8 cellular contexts compared by ENCODE assay signal in genomic region chr5:78899922-78900362, GRCh38.
DNase-seq lines count a peak whose midpoint lies in the region; ATAC-seq and TF ChIP-seq lines count a peak whose summit lies in the region.

No MANE protein-coding gene starts in this region.

- POLR2A ChIA-PET in HEK293 (lab: Yijun Ruan, JAX) (interaction anchor here (0.6 to 0.8 kb wide), 2 partner anchors 28 to 708 kb away, joined by 4 to 5 read pairs; no protein-coding TSS in a partner anchor), RWPE1 (lab: Yijun Ruan, JAX; ENCODE audit: low non-redundant PET) (no interaction called here)

- CTCF ChIA-PET in HEK293 (lab: Yijun Ruan, JAX) (interaction anchor here (0.6 to 7.7 kb wide), 63 partner anchors 8 to 785 kb away, joined by 3 to 151 read pairs (median 4); no protein-coding TSS in a partner anchor), RWPE1 (lab: Yijun Ruan, JAX) (interaction anchor here (0.7 to 1.5 kb wide), 5 partner anchors 8 to 66 kb away, joined by 3 to 5 read pairs (median 3); no protein-coding TSS in a partner anchor)

- no peaks in the 10 kb centered on the region for H3K79me2 ChIP-seq in fibroblast of lung (ENCODE audit: control insufficient read depth, insufficient read depth, low read length)

- no peak overlapping the region for H3K9ac ChIP-seq in fibroblast of lung (ENCODE audit: insufficient read depth, low read length)

- H3K9me3 ChIP-seq in HEK293 (ENCODE audit: control insufficient read depth, insufficient read depth, low read depth, low read length) (no peaks in the 10 kb centered on the region), fibroblast of lung (ENCODE audit: control insufficient read depth, insufficient read depth, low read depth, low read length) (no peaks in the 10 kb centered on the region)

- TF ChIP-seq CTCF in HEK293 (tag by site-specific recombination; IDR thresholded peaks at IDR 0.05) = 0 out of 2 replicates have a peak, but pooled peaks have one; percentile 10
- peak; percentile 67 for TF ChIP-seq CTCF in RWPE1 (conservative IDR thresholded peaks at IDR 0.05; ENCODE audit: low read depth)
- TF ChIP-seq CTCF in fibroblast of lung (conservative IDR thresholded peaks at IDR 0.05 in 1 of 2, IDR thresholded peaks at IDR 0.05 in 1 of 2; ENCODE audit: low read depth in 1 of 2, low read length in 2 of 2) = peak; percentile 62 to 86

- DNase-seq in DMS 273 treated with DMSO at 0.1 percent for 48 hours (lab: John Stamatoyannopoulos, UW) (peak; percentile 12), RWPE1 (ENCODE audit: low spot score) (peak; percentile 18), fibroblast of lung (ENCODE audit: low read depth in 2 of 2) (peak; percentile 55 to 70), NCI-H2107 (lab: John Stamatoyannopoulos, UW) (no peak), NCI-H2171 (lab: John Stamatoyannopoulos, UW) (no peak)
- DNase-seq in stimulated activated CD8-positive, alpha-beta memory T cell treated with anti-CD3 and anti-CD28 coated beads, Interleukin-4, amount 100 ng/mL, for 48 hours = peak; percentile 45

- no peak overlapping the region for H2AFZ ChIP-seq in fibroblast of lung (ENCODE audit: low read length)

- H3K4me1 ChIP-seq in HEK293 (ENCODE audit: control insufficient read depth, insufficient read depth, low read length) (no peaks in the 10 kb centered on the region), fibroblast of lung (ENCODE audit: control insufficient read depth, extremely low read depth, insufficient read depth, low read length) (peaks cover 6% of the 10 kb centered on the region)

- H3K36me3 ChIP-seq in HEK293 (ENCODE audit: control insufficient read depth in 2 of 2, insufficient read depth in 1 of 2, low read length in 2 of 2) = no peaks in the 10 kb centered on the region
- no peaks in the 10 kb centered on the region for H3K36me3 ChIP-seq in fibroblast of lung (ENCODE audit: control insufficient read depth, insufficient read depth, low read length)

- no peak overlapping the region for H3K4me2 ChIP-seq in fibroblast of lung (ENCODE audit: extremely low read depth, insufficient read depth, low read length)

- no peaks in the 10 kb centered on the region for H4K20me1 ChIP-seq in fibroblast of lung (ENCODE audit: control insufficient read depth, extremely low read depth, insufficient read depth, low read length)

- no peaks in the 10 kb centered on the region for H3K27me3 ChIP-seq in fibroblast of lung (ENCODE audit: control insufficient read depth, insufficient read depth, low read length)

- ATAC-seq in HG03439 (IDR thresholded peaks at IDR 0.05; ENCODE audit: unreplicated experiment) = no peak

- H3K27ac ChIP-seq in HEK293 (ENCODE audit: extremely low read depth, low read depth, low read length) (no peak overlapping the region), RWPE1 (no peak overlapping the region), fibroblast of lung (ENCODE audit: insufficient read depth, low read length) (no peak overlapping the region)

- H3K4me3 ChIP-seq in HEK293 (ENCODE audit: low read depth, low read length) = no peak overlapping the region
- H3K4me3 ChIP-seq in fibroblast of lung (replicated peaks in 1 of 4; ENCODE audit: control extremely low read depth in 1 of 4, insufficient read depth in 1 of 4, low read depth in 3 of 4, low read length in 4 of 4) = no peak overlapping the region

TF ChIP-seq in HEK293, 187 proteins besides CTCF, POLR2A, EP300 and RAD21 (continues in another document):
- TF ChIP-seq ZNF324 (tag by site-specific recombination; IDR thresholded peaks at IDR 0.05) (no peak), SP2 (tag by site-specific recombination; IDR thresholded peaks at IDR 0.05) (no peak), SCRT1 (tag by site-specific recombination; IDR thresholded peaks at IDR 0.05; ENCODE audit: borderline replicate concordance) (0 out of 2 replicates have a peak, but pooled peaks have one; percentile 27), ZNF48 (tag by site-specific recombination; IDR thresholded peaks at IDR 0.05) (no peak), ZNF223 (tag by site-specific recombination; IDR thresholded peaks at IDR 0.05) (no peak), ZNF335 (tag by site-specific recombination; conservative IDR thresholded peaks at IDR 0.05) (no peak), ZNF501 (tag by site-specific recombination; IDR thresholded peaks at IDR 0.05) (no peak), BCL6B (tag by site-specific recombination; IDR thresholded peaks at IDR 0.05) (no peak), ZNF548 (tag by site-specific recombination; IDR thresholded peaks at IDR 0.05) (no peak), ZNF148 (tag by site-specific recombination; IDR thresholded peaks at IDR 0.05; ENCODE audit: borderline replicate concordance) (no peak), ZNF571 (tag by site-specific recombination; IDR thresholded peaks at IDR 0.05) (no peak), ZSCAN23 (tag by site-specific recombination; IDR thresholded peaks at IDR 0.05) (no peak), ZNF654 (tag by site-specific recombination; IDR thresholded peaks at IDR 0.05; ENCODE audit: low read depth) (peak; percentile 85), SCRT2 (tag by site-specific recombination; IDR thresholded peaks at IDR 0.05) (peak; percentile 46), ZNF311 (tag by site-specific recombination; IDR thresholded peaks at IDR 0.05; ENCODE audit: borderline replicate concordance) (no peak)
- TF ChIP-seq, protein P1, sequence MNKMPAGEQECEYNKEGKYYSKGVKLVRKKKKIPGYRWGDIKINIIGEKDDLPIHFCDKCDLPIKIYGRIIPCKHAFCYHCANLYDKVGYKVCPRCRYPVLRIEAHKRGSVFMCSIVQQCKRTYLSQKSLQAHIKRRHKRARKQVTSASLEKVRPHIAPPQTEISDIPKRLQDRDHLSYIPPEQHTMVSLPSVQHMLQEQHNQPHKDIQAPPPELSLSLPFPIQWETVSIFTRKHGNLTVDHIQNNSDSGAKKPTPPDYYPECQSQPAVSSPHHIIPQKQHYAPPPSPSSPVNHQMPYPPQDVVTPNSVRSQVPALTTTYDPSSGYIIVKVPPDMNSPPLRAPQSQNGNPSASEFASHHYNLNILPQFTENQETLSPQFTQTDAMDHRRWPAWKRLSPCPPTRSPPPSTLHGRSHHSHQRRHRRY (tag by site-specific recombination; IDR thresholded peaks at IDR 0.05) = no peak
- TF ChIP-seq, protein P2, sequence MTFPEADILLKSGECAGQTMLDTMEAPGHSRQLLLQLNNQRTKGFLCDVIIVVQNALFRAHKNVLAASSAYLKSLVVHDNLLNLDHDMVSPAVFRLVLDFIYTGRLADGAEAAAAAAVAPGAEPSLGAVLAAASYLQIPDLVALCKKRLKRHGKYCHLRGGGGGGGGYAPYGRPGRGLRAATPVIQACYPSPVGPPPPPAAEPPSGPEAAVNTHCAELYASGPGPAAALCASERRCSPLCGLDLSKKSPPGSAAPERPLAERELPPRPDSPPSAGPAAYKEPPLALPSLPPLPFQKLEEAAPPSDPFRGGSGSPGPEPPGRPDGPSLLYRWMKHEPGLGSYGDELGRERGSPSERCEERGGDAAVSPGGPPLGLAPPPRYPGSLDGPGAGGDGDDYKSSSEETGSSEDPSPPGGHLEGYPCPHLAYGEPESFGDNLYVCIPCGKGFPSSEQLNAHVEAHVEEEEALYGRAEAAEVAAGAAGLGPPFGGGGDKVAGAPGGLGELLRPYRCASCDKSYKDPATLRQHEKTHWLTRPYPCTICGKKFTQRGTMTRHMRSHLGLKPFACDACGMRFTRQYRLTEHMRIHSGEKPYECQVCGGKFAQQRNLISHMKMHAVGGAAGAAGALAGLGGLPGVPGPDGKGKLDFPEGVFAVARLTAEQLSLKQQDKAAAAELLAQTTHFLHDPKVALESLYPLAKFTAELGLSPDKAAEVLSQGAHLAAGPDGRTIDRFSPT (tag by site-specific recombination; IDR thresholded peaks at IDR 0.05) = no peak
- TF ChIP-seq, protein P3, sequence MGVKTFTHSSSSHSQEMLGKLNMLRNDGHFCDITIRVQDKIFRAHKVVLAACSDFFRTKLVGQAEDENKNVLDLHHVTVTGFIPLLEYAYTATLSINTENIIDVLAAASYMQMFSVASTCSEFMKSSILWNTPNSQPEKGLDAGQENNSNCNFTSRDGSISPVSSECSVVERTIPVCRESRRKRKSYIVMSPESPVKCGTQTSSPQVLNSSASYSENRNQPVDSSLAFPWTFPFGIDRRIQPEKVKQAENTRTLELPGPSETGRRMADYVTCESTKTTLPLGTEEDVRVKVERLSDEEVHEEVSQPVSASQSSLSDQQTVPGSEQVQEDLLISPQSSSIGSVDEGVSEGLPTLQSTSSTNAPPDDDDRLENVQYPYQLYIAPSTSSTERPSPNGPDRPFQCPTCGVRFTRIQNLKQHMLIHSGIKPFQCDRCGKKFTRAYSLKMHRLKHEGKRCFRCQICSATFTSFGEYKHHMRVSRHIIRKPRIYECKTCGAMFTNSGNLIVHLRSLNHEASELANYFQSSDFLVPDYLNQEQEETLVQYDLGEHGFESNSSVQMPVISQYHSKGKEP (tag by site-specific recombination; IDR thresholded peaks at IDR 0.05) = no peak

Comparison
In these comparisons a context has a peak if more than half of its experiments do, and no peak if none do; other contexts are left out.
1. DNase-seq: peak in DMS 273 treated with DMSO at 0.1 percent for 48 hours (single experiment), RWPE1 (single experiment), fibroblast of lung (2 of 2) and stimulated activated CD8-positive, alpha-beta memory T cell treated with anti-CD3 and anti-CD28 coated beads, Interleukin-4, amount 100 ng/mL, for 48 hours (single experiment); none in NCI-H2107 (single experiment) and NCI-H2171 (single experiment).
2. CTCF ChIP-seq: peak in every context shown above with its lines; median percentile 74 in fibroblast of lung; 67 in RWPE1; 10 in HEK293.